In genomic region chr15:95799286-95800187, GRCh38 we compare ENCODE assay signal across 13 cellular contexts.
DNase-seq lines count a peak whose midpoint lies in the region; ATAC-seq and TF ChIP-seq lines count a peak whose summit lies in the region.
"Had no signal": no experiment of that assay in that cellular context is flagged by ENCODE, and none has a peak within 500 bp of the region (broad histone marks: within the 10 kb centered on the region; RNA-seq: fewer than 3 reads in every experiment).

No MANE protein-coding gene starts in this region.

- H3K4me3 Mint-ChIP-seq in nephron, result no peak overlapping the region

- peak overlapping the region; percentile 28 to 63 (median 37) for H3K27ac Mint-ChIP-seq in nephron
- H3K27ac Mint-ChIP-seq: activated T-helper 2 cell treated with anti-CD3 and anti-CD28 coated beads, Interferon-gamma antibody, Interleukin-2, Interleukin-4, amounts not matched to agents 10 μg/mL and 5 μg/mL and 100 μg/mL, durations not matched to agents 14 hours and 24 hours and 36 hours had no signal

- peaks cover 3% of the 10 kb centered on the region for H3K9me3 Mint-ChIP-seq in nephron
- H3K9me3 Mint-ChIP-seq: activated T-helper 2 cell treated with anti-CD3 and anti-CD28 coated beads, Interferon-gamma antibody, Interleukin-2, Interleukin-4, amounts not matched to agents 10 μg/mL and 5 μg/mL and 100 μg/mL, durations not matched to agents 14 hours and 24 hours and 36 hours had no signal

- TF ChIP-seq CTCF in nephron (IDR thresholded peaks at IDR 0.05; ENCODE audit: unreplicated experiment in 3 of 3) (no peak), GM13976 (IDR thresholded peaks at IDR 0.05; ENCODE audit: borderline replicate concordance, control extremely low read depth, extremely low read depth, insufficient read depth, missing control alignments) (no peak)

- no peaks in the 10 kb centered on the region for H3K27me3 Mint-ChIP-seq in nephron (ENCODE audit: low read depth)

- in situ Hi-C loops in GM13976 (cut with MboI; ENCODE audit: low sequenced_read_pairs, unreplicated experiment), result no loop called here

- H3K4me1 Mint-ChIP-seq in nephron, result no peaks in the 10 kb centered on the region

- H3K36me3 Mint-ChIP-seq in nephron (ENCODE audit: low read depth), result peaks cover 4% of the 10 kb centered on the region

- peak; percentile 77 for DNase-seq in EL
- DNase-seq in MV-4-11 (lab: John Stamatoyannopoulos, UW), result peak; percentile 74
- DNase-seq in epidermal melanocyte (ENCODE audit: insufficient read length, low spot score), result peak; percentile 17
- DNase-seq in GM13976 (ENCODE audit: low spot score), result no peak
- DNase-seq in NCI-H774 (lab: John Stamatoyannopoulos, UW), result no peak
- DNase-seq: activated CD4-positive, CD25-positive, alpha-beta regulatory T cell; cortex of kidney; NCI-H1694 had no signal

- no peak for ATAC-seq in HG02885 (IDR thresholded peaks at IDR 0.05; ENCODE audit: poor library complexity, unreplicated experiment)
- ATAC-seq in GM18511 (IDR thresholded peaks at IDR 0.05; ENCODE audit: unreplicated experiment), result no peak
- ATAC-seq: Right ventricle myocardium inferior had no signal

Comparison
In these comparisons a context has a peak if more than half of its experiments do, and no peak if none do; other contexts are left out.
1. DNase-seq: peak in EL (single experiment), MV-4-11 (single experiment) and epidermal melanocyte (single experiment); none in GM13976 (single experiment) and NCI-H774 (single experiment).